Comparison of ENCODE assay signal across 1 cellular context in the genomic region with DNA sequence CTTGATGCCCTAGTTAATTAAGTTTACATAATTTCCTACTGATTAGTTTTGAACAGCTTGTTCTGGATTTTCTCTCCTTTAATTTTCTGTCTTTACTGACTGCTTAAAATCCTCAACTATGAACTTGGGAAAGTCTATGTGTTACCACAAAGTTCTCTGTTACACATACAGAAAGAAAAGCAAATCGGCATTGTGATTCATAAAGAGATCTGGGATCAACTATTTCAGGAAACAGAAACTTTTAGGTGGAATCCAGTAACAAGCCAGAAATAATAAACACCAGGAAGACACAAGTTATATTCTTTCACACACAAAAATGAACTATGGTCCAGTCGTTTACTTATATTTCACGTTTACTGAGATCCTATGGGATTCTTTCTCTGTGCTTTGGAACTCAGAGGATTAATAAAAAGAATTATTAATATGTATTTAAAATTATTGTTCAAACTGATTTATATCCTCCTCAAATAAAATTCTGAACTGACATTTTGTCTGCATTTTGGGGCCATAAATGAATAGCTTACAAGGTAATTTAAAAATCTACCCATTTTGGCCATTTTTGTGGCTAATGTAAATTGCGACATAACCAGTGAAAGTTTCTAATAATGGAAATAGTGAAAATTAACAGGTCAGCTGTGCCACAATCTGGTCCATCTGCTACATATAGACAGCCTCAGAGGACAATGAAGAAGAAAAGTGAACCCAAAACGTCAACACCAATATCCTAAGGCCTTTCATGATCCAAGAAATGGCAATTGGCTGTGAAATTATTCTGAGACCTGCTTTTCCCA.
TF ChIP-seq lines count a peak whose summit lies in the region.

No MANE protein-coding gene starts in this region.

TF ChIP-seq in H1, 55 proteins besides CTCF, POLR2A, EP300 and RAD21 (continued from another document):
- TF ChIP-seq SIN3A (conservative IDR thresholded peaks at IDR 0.05 in 1 of 2, IDR thresholded peaks at IDR 0.05 in 1 of 2; ENCODE audit: low read depth in 1 of 2, low read length in 2 of 2) (no peak), NANOG (IDR thresholded peaks at IDR 0.05; ENCODE audit: insufficient read depth, low read depth, low read length, poor library complexity, severe bottlenecking) (no peak), BRCA1 (IDR thresholded peaks at IDR 0.05; ENCODE audit: low read depth, low read length) (no peak), BCL11A (IDR thresholded peaks at IDR 0.05; ENCODE audit: low read depth in 2 of 2, low read length in 2 of 2) (no peak), KDM5A (IDR thresholded peaks at IDR 0.05; ENCODE audit: low read length) (no peak), TBP (IDR thresholded peaks at IDR 0.05; ENCODE audit: low read depth, low read length) (no peak), MAFK (IDR thresholded peaks at IDR 0.05; ENCODE audit: low read depth, low read length) (no peak), RNF2 (IDR thresholded peaks at IDR 0.05; ENCODE audit: borderline replicate concordance, low read depth, low read length, missing control alignments, poor library complexity, severe bottlenecking) (no peak), GABPA (IDR thresholded peaks at IDR 0.05; ENCODE audit: borderline replicate concordance, insufficient read depth, low read length) (no peak), ZNF274 (IDR thresholded peaks at IDR 0.05; ENCODE audit: borderline replicate concordance, extremely low read depth, low read length) (no peak), KDM1A (IDR thresholded peaks at IDR 0.05; ENCODE audit: borderline replicate concordance, low read length) (no peak)
TF ChIP-seq in H1: peak in this region for 0.
